7 cellular contexts compared by ENCODE assay signal in genomic region chr10:103859161-103860141, GRCh38. TPM values are rescaled to one million over a fixed set of nuclear protein-coding genes. Genes with fewer than 3 reads are reported as not detected.
DNase-seq lines count a peak whose midpoint lies in the region; ATAC-seq and TF ChIP-seq lines count a peak whose summit lies in the region.

No MANE protein-coding gene starts in this region.

- peaks cover 7% of the 10 kb centered on the region; the same call in 1 of the 2 replicates for H3K27me3 ChIP-seq in GM06990 (replicated peaks; ENCODE audit: control insufficient read depth, insufficient read depth, low read length)

- TF ChIP-seq CTCF in GM06990 (IDR thresholded peaks at IDR 0.05; ENCODE audit: insufficient read depth, low read length, poor library complexity, severe bottlenecking) = peak; percentile 71

- DNase-seq in GM06990 (ENCODE audit: extremely low read depth, insufficient read length) = no peak
- peak; percentile 61 for DNase-seq in NCI-H69 (lab: John Stamatoyannopoulos, UW)
- peak; percentile 52 for DNase-seq in activated CD8-positive, alpha-beta memory T cell treated with anti-CD3 and anti-CD28 coated beads, Interleukin-2, amount 50 U/mL, for 4 hours
- peak; percentile 85 for DNase-seq in epidermal melanocyte (ENCODE audit: insufficient read length, low spot score)
- DNase-seq in mucosa of gallbladder (ENCODE audit: low spot score) = peak; percentile 73
- peak; percentile 93 for DNase-seq in superior temporal gyrus (ENCODE audit: extremely low spot score)

- peak; percentile 56 for ATAC-seq in HG02610 (IDR thresholded peaks at IDR 0.05; ENCODE audit: unreplicated experiment)

- no peak overlapping the region for H3K4me3 ChIP-seq in GM06990 (replicated peaks; ENCODE audit: low read depth, low read length)

- no peaks in the 10 kb centered on the region for H3K36me3 ChIP-seq in GM06990 (ENCODE audit: control insufficient read depth, insufficient read depth, low read length)

RNA-seq across cellular contexts. Expression of gene SH3PXD2A, which starts 4.1 kb away (rescaled TPM):
- total RNA-seq in mucosa of gallbladder = 62.3 TPM

RNA-seq across cellular contexts. Expression of gene STN1, which starts 58.5 kb away (rescaled TPM):
- total RNA-seq in mucosa of gallbladder = 29.2 TPM
